ENCODE assay signal across 27 cellular contexts in genomic region chr12:48946943-48947342, GRCh38. TPM values are rescaled to one million over a fixed set of nuclear protein-coding genes. Genes with fewer than 3 reads are reported as not detected.
"Had no signal": no experiment of that assay in that cellular context is flagged by ENCODE, and none has a peak within 500 bp of the region (broad histone marks: within the 10 kb centered on the region; RNA-seq: fewer than 3 reads in every experiment).

No MANE protein-coding gene starts in this region.

- H3K27ac ChIP-seq: esophagus muscularis mucosa, neutrophil, parathyroid adenoma, tibial nerve, vagina had no signal

- H3K4me3 ChIP-seq: esophagus muscularis mucosa, tibial nerve, vagina had no signal

- H3K27me3 Mint-ChIP-seq: activated CD4-positive, alpha-beta T cell treated with anti-CD3 and anti-CD28 coated beads, Interleukin-2, amount 10 ng/mL, durations not matched to agents 7 days and 5 days; activated CD8-positive, alpha-beta memory T cell treated with anti-CD3 and anti-CD28 coated beads, Interleukin-2, amount 10 ng/mL, durations not matched to agents 7 days and 5 days; activated CD8-positive, alpha-beta T cell treated with anti-CD3 and anti-CD28 coated beads for 36 hours; activated naive CD8-positive, alpha-beta T cell; natural killer cell treated with Interleukin-12 subunit alpha and Interleukin-12 subunit beta and Interleukin-15 and Interleukin-18, amount 100 ng/mL, for 72 hours; stimulated activated naive CD8-positive, alpha-beta T cell treated with anti-CD3 and anti-CD28 coated beads, Interleukin-15, Interleukin-2, amounts not matched to agents 100 ng/mL and 50 ng/mL, for 24 hours had no signal

- H3K9ac ChIP-seq: parathyroid adenoma had no signal

- H3K27ac Mint-ChIP-seq: activated CD4-positive, alpha-beta T cell treated with anti-CD3 and anti-CD28 coated beads, Interleukin-2, amount 10 ng/mL, durations not matched to agents 7 days and 5 days; activated CD8-positive, alpha-beta memory T cell treated with anti-CD3 and anti-CD28 coated beads, Interleukin-2, amount 10 ng/mL, durations not matched to agents 7 days and 5 days; activated CD8-positive, alpha-beta T cell treated with anti-CD3 and anti-CD28 coated beads for 36 hours; activated naive CD8-positive, alpha-beta T cell; natural killer cell treated with Interleukin-12 subunit alpha and Interleukin-12 subunit beta and Interleukin-15 and Interleukin-18, amount 100 ng/mL, for 72 hours; stimulated activated naive CD8-positive, alpha-beta T cell treated with anti-CD3 and anti-CD28 coated beads, Interleukin-15, Interleukin-2, amounts not matched to agents 100 ng/mL and 50 ng/mL, for 24 hours had no signal

- ATAC-seq: activated CD8-positive, alpha-beta memory T cell treated with anti-CD3 and anti-CD28 coated beads, Interleukin-2, amount 10 ng/mL, durations not matched to agents 7 days and 5 days; activated CD8-positive, alpha-beta T cell treated with anti-CD3 and anti-CD28 coated beads for 36 hours; left ventricle myocardium superior; natural killer cell treated with Interleukin-12 subunit alpha and Interleukin-12 subunit beta and Interleukin-15 and Interleukin-18, amount 100 ng/mL, for 72 hours; right cardiac atrium had no signal

- H3K36me3 ChIP-seq: vagina had no signal

- H3K4me3 Mint-ChIP-seq: activated CD4-positive, alpha-beta T cell treated with anti-CD3 and anti-CD28 coated beads, Interleukin-2, amount 10 ng/mL, durations not matched to agents 7 days and 5 days; activated CD8-positive, alpha-beta memory T cell treated with anti-CD3 and anti-CD28 coated beads, Interleukin-2, amount 10 ng/mL, durations not matched to agents 7 days and 5 days; activated CD8-positive, alpha-beta T cell treated with anti-CD3 and anti-CD28 coated beads for 36 hours; activated naive CD8-positive, alpha-beta T cell; natural killer cell treated with Interleukin-12 subunit alpha and Interleukin-12 subunit beta and Interleukin-15 and Interleukin-18, amount 100 ng/mL, for 72 hours; stimulated activated naive CD8-positive, alpha-beta T cell treated with anti-CD3 and anti-CD28 coated beads, Interleukin-15, Interleukin-2, amounts not matched to agents 100 ng/mL and 50 ng/mL, for 24 hours had no signal

- H2AFZ ChIP-seq: parathyroid adenoma had no signal

- H3K9me3 ChIP-seq: esophagus muscularis mucosa, neutrophil, tibial nerve, vagina had no signal

- H3K27me3 ChIP-seq: esophagus muscularis mucosa, neutrophil, tibial nerve, vagina had no signal

- H3K9me3 Mint-ChIP-seq: activated CD4-positive, alpha-beta T cell treated with anti-CD3 and anti-CD28 coated beads, Interleukin-2, amount 10 ng/mL, durations not matched to agents 7 days and 5 days; activated CD8-positive, alpha-beta T cell treated with anti-CD3 and anti-CD28 coated beads for 36 hours; natural killer cell treated with Interleukin-12 subunit alpha and Interleukin-12 subunit beta and Interleukin-15 and Interleukin-18, amount 100 ng/mL, for 72 hours; stimulated activated naive CD8-positive, alpha-beta T cell treated with anti-CD3 and anti-CD28 coated beads, Interleukin-15, Interleukin-2, amounts not matched to agents 100 ng/mL and 50 ng/mL, for 24 hours had no signal

- DNase-seq: activated CD4-positive, alpha-beta T cell treated with anti-CD3 and anti-CD28 coated beads, Interleukin-2, amount 10 ng/mL, durations not matched to agents 7 days and 5 days; activated CD4-positive, CD25-positive, alpha-beta regulatory T cell treated with anti-CD3 and anti-CD28 coated beads, Interleukin-2, amount 50 U/mL, for 72 hours; activated CD8-positive, alpha-beta memory T cell treated with anti-CD3 and anti-CD28 coated beads, Interleukin-2, amount 10 ng/mL, durations not matched to agents 7 days and 5 days; activated CD8-positive, alpha-beta T cell treated with anti-CD3 and anti-CD28 coated beads for 36 hours; activated naive CD4-positive, alpha-beta T cell; amniotic stem cell; effector CD8-positive, alpha-beta T cell; glutamatergic neuron; hypothalamus; left ventricle myocardium superior; right cardiac atrium; stimulated activated CD4-positive, alpha-beta T cell treated with anti-CD3 and anti-CD28 coated beads, Interleukin-12 subunit alpha, Interleukin-12 subunit beta, amount 100 ng/mL, for 4 hours; stimulated activated CD4-positive, alpha-beta T cell treated with anti-CD3 and anti-CD28 coated beads, Interleukin-4, amount 100 ng/mL, for 4 hours had no signal

RNA-seq across cellular contexts. Expression of gene WNT10B, which starts 24.6 kb away (rescaled TPM):
- total RNA-seq: dermis blood vessel endothelial cell had no signal

RNA-seq across cellular contexts. Expression of gene WNT1, which starts 31.2 kb away (rescaled TPM):
- total RNA-seq: activated CD8-positive, alpha-beta T cell treated with anti-CD3 and anti-CD28 coated beads for 36 hours; cardiac septum; chondrocyte; dermis blood vessel endothelial cell; esophagus muscularis mucosa; frontal cortex; left ventricle myocardium superior; natural killer cell treated with Interleukin-12 subunit alpha and Interleukin-12 subunit beta and Interleukin-15 and Interleukin-18, amount 100 ng/mL, for 72 hours; pulmonary artery endothelial cell; right cardiac atrium; T-helper 2 cell treated with Interferon-gamma antibody and Interleukin-4, amounts not matched to agents 100 ng/mL and 5 ng/mL, for 36 hours; tibial nerve; vagina had no signal
- polyA plus RNA-seq: right cardiac atrium had no signal

RNA-seq across cellular contexts. Expression of gene DDN, which starts 52.2 kb away (rescaled TPM):
- total RNA-seq: tibial nerve, vagina had no signal
